ENCODE assay signal across 8 cellular contexts in the genomic region with DNA sequence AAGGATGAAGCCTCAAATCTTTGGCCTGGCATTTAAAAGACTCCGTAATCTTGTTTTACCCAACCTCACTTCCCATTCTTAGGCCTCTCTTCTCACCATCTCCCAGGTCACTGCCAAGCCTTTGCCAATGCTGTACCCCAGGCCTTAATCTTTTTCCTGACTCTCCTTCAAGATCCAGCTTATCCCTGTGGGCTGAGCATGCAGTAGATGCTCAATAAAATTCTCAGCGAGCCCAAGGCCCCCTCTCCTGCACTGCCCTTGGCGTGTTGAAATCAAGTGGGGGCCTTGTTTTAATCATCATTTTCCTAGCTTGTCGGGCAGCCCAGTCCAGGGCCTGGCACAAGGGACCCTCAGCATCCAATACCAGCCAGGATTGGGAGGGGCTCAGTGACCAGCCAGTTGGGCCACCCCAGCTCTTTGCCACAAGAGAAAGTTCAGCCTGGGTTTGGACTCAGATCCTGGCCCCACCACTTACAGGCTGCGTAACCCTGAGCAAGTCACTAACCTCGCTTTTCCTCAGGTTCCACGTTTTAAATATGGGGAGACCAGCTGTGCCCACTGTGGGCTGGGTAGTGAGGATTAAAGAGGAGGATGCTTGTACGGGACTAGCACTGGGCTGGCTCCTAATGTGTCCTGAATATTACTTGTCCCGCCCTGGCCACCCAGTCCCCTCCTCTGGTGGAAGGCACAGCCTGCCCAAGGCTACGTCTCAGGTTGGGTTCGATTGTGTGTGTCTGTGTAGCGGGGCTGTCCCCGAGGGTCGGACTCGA. TPM values are rescaled to one million over a fixed set of nuclear protein-coding genes. Genes with fewer than 3 reads are reported as not detected.
A peak's percentile ranks its signal among the peaks of the same experiment; 100 is the strongest.
DNase-seq lines count a peak whose midpoint lies in the region; ATAC-seq, FAIRE-seq and TF ChIP-seq lines count a peak whose summit lies in the region.

No MANE protein-coding gene starts in this region.

- no peaks in the 10 kb centered on the region for H3K9me3 ChIP-seq in heart right ventricle
- H3K9me3 ChIP-seq in muscle layer of duodenum (ENCODE audit: control insufficient read depth in 1 of 2, low read length in 2 of 2), result no peaks in the 10 kb centered on the region

- ATAC-seq in heart right ventricle, result no peak
- no peak for ATAC-seq in left cardiac atrium
- ATAC-seq in omental fat pad (ENCODE audit: low FRiP score), result no peak
- no peak for ATAC-seq in GM18498 (IDR thresholded peaks at IDR 0.05; ENCODE audit: unreplicated experiment)

- peaks cover 0 to 43% (median 36%) of the 10 kb centered on the region in 9 donors for H3K4me1 ChIP-seq in heart right ventricle
- H3K4me1 ChIP-seq in muscle layer of duodenum (ENCODE audit: control insufficient read depth in 1 of 2, insufficient read depth in 2 of 2, low read length in 2 of 2), result peaks cover 11 to 14% of the 10 kb centered on the region in 2 donors

- H3K27me3 ChIP-seq in heart right ventricle (no peaks in the 10 kb centered on the region), bronchial epithelial cell (ENCODE audit: control insufficient read depth, insufficient read depth, low read length) (no peaks in the 10 kb centered on the region), muscle layer of duodenum (ENCODE audit: low read depth, low read length) (no peaks in the 10 kb centered on the region)

- DNase-seq in heart right ventricle, result no peak
- DNase-seq in left cardiac atrium, result no peak
- no peak for DNase-seq in bronchial epithelial cell (ENCODE audit: low read depth)
- no peak for DNase-seq in hippocampal formation (lab: John Stamatoyannopoulos, UW)
- DNase-seq in omental fat pad (ENCODE audit: low spot score), result no peak
- no peak for DNase-seq in NCI-H82 treated with DMSO at 0.1 percent for 48 hours (lab: John Stamatoyannopoulos, UW; ENCODE audit: unreplicated experiment)

- H3K4me3 ChIP-seq in heart right ventricle (peak overlapping the region; percentile 46 to 96 (median 86)), bronchial epithelial cell (ENCODE audit: low read depth, low read length) (peak overlapping the region; percentile 84), muscle layer of duodenum (ENCODE audit: low read depth in 1 of 2, low read length in 2 of 2) (peak overlapping the region; percentile 45 to 79)

- TF ChIP-seq CTCF in heart right ventricle (IDR thresholded peaks at IDR 0.05), result no peak
- TF ChIP-seq CTCF in bronchial epithelial cell (IDR thresholded peaks at IDR 0.05; ENCODE audit: insufficient read depth, low read length, severe bottlenecking), result no peak
- TF ChIP-seq CTCF in omental fat pad (IDR thresholded peaks at IDR 0.05), result no peak

- intact Hi-C loops in heart right ventricle (cut with DNase I), result loop anchor here in 5 of 10 donors (10.0 kb wide), 3 partner anchors 199 to 279 kb away; partner anchors contain the start of gene PISD (in 3 of the 5)
- intact Hi-C loops in left cardiac atrium (cut with DNase I), result no loop called here

- 43 to 45% methylated on average over 15 of the region's 15 CpGs for WGBS in heart right ventricle, 2 donors

- H3K36me3 ChIP-seq in heart right ventricle (peaks cover 0 to 23% (median 5%) of the 10 kb centered on the region in 9 donors), bronchial epithelial cell (ENCODE audit: control insufficient read depth, insufficient read depth, low read length) (no peaks in the 10 kb centered on the region), muscle layer of duodenum (ENCODE audit: control insufficient read depth in 1 of 2, insufficient read depth in 2 of 2, low read length in 2 of 2) (peaks cover 0 to 5% of the 10 kb centered on the region in 2 donors)

- H3K27ac ChIP-seq in heart right ventricle, result peak overlapping the region; percentile 95 to 99 (median 99)
- peak overlapping the region; percentile 87 for H3K27ac ChIP-seq in muscle layer of duodenum (ENCODE audit: low read length)

- FAIRE-seq in bronchial epithelial cell (lab: Jason Lieb, UNC), result no peak

RNA-seq across cellular contexts. Expression of gene YWHAH, which starts 0.9 kb away (rescaled TPM):
- 100 to 1,000 TPM in 2 of 10 donors, 10 to 100 TPM in 8; 57.7 to 115 (median 75.8) TPM for total RNA-seq in heart right ventricle
- 10 to 100 TPM; 38.8 to 87.2 TPM for polyA plus RNA-seq in heart right ventricle
- total RNA-seq in left cardiac atrium, result 100 to 1,000 TPM in 1 of 2 donors, 10 to 100 TPM in 1; 68.1 to 119 TPM
- total RNA-seq in bronchial epithelial cell, result 61.9 and 65.3 TPM in 2 replicates
- total RNA-seq in omental fat pad, result 100 to 1,000 TPM in 1 of 4 donors, 10 to 100 TPM in 3; 64.2 to 139 (median 77.9) TPM
